ENCODE assay signal across 8 cellular contexts in the genomic region with DNA sequence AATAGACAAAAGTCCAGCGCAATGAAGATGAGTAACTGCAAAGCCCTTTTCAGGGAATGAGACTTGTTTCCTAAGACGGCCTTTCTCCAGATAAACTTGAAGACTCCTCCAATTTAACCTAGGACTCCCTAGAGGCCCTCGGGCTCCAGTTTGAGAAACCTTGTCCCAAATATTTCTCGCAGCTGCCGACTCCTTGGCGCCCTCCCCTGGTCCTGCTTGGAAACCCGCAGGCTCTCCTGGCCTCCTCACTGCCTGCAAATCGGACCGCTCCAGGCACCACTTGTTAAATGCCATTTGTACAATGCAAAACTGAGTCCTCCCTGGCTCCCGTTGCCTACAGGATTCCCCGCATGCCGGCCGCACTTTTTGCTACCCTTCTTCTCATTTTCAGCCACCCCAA. TPM values are rescaled to one million over a fixed set of nuclear protein-coding genes. Genes with fewer than 3 reads are reported as not detected.
DNase-seq lines count a peak whose midpoint lies in the region; ATAC-seq and TF ChIP-seq lines count a peak whose summit lies in the region.

No MANE protein-coding gene starts in this region.

- TF ChIP-seq CTCF in DND-41 (IDR thresholded peaks at IDR 0.05; ENCODE audit: borderline replicate concordance, extremely low read depth, low read length, poor library complexity, severe bottlenecking) (peak; percentile 63), testis (IDR thresholded peaks at IDR 0.05) (peak in 2 of 3 experiments; percentile 56 to 71)

- H3K36me3 Mint-ChIP-seq in T-helper 2 cell treated with Interferon-gamma antibody and Interleukin-4, amounts not matched to agents 5 μg/mL and 100 μg/mL, for 36 hours (ENCODE audit: low read depth) = peaks cover 14% of the 10 kb centered on the region

- TF ChIP-seq POLR2A in testis (IDR thresholded peaks at IDR 0.05) = no peak

- no peak overlapping the region for H3K9ac ChIP-seq in DND-41 (ENCODE audit: low read depth, low read length)

- no peak overlapping the region for H3K27ac Mint-ChIP-seq in T-helper 2 cell treated with Interferon-gamma antibody and Interleukin-4, amounts not matched to agents 5 μg/mL and 100 μg/mL, for 36 hours

- H3K27me3 Mint-ChIP-seq in T-helper 2 cell treated with Interferon-gamma antibody and Interleukin-4, amounts not matched to agents 5 μg/mL and 100 μg/mL, for 36 hours (ENCODE audit: low read depth) = no peaks in the 10 kb centered on the region

- H3K27me3 ChIP-seq in DND-41 (ENCODE audit: insufficient read depth, low read length, poor library complexity) (no peaks in the 10 kb centered on the region), testis (no peaks in the 10 kb centered on the region)

- H3K4me3 Mint-ChIP-seq in T-helper 2 cell treated with Interferon-gamma antibody and Interleukin-4, amounts not matched to agents 5 μg/mL and 100 μg/mL, for 36 hours = no peak overlapping the region

- WGBS in testis, 2 donors = 13 to 19% methylated on average over 13 of the region's 13 CpGs

- peak; percentile 71; the same call in 2 of the 3 replicates for ATAC-seq in DND-41 (ENCODE audit: insufficient read depth, low read depth)
- peak; percentile 67 for ATAC-seq in left ventricle myocardium superior
- no peak for ATAC-seq in GM19467 (IDR thresholded peaks at IDR 0.05; ENCODE audit: unreplicated experiment)
- ATAC-seq in HG03095 (IDR thresholded peaks at IDR 0.05; ENCODE audit: unreplicated experiment) = no peak
- no peak for ATAC-seq in HG03378 (IDR thresholded peaks at IDR 0.05; ENCODE audit: unreplicated experiment)

- intact Hi-C loops in left ventricle myocardium superior (cut with micrococcal nuclease) (no loop called here), testis (cut with DNase I; ENCODE audit: low total_unique reads) (no loop called here)

- H3K4me1 ChIP-seq in DND-41 (ENCODE audit: insufficient read depth, low read length) (no peaks in the 10 kb centered on the region), testis (no peaks in the 10 kb centered on the region)

- no peak overlapping the region for H3K27ac ChIP-seq in DND-41 (ENCODE audit: low read length)
- no peak overlapping the region for H3K27ac ChIP-seq in testis

- no peak overlapping the region for H3K4me2 ChIP-seq in DND-41 (ENCODE audit: insufficient read depth, low read length)

- H3K4me3 ChIP-seq in DND-41 (ENCODE audit: low read depth in 1 of 2, low read length in 2 of 2) = no peak overlapping the region
- H3K4me3 ChIP-seq in testis = no peak overlapping the region

- no peak overlapping the region for H2AFZ ChIP-seq in DND-41 (ENCODE audit: low read depth, low read length)

- H3K36me3 ChIP-seq in DND-41 (ENCODE audit: insufficient read depth, low read length) (no peaks in the 10 kb centered on the region), testis (ENCODE audit: low read depth, missing control alignments) (no peaks in the 10 kb centered on the region)

- H3K79me2 ChIP-seq in DND-41 (ENCODE audit: insufficient read depth, low read length) = no peaks in the 10 kb centered on the region

- H3K4me1 Mint-ChIP-seq in T-helper 2 cell treated with Interferon-gamma antibody and Interleukin-4, amounts not matched to agents 5 μg/mL and 100 μg/mL, for 36 hours (ENCODE audit: low read depth) = peaks cover 12% of the 10 kb centered on the region

- no peaks in the 10 kb centered on the region for H4K20me1 ChIP-seq in DND-41 (ENCODE audit: insufficient read depth, low read length)

- H3K9me3 Mint-ChIP-seq in T-helper 2 cell treated with Interferon-gamma antibody and Interleukin-4, amounts not matched to agents 5 μg/mL and 100 μg/mL, for 36 hours = peaks cover 21% of the 10 kb centered on the region

- H3K9me3 ChIP-seq in DND-41 (ENCODE audit: insufficient read depth, low read length, severe bottlenecking) = no peaks in the 10 kb centered on the region
- no peaks in the 10 kb centered on the region for H3K9me3 ChIP-seq in testis

- peak; percentile 53 for DNase-seq in DND-41
- peak; percentile 82 for DNase-seq in HuH-7 (ENCODE audit: low spot score)
- peak; percentile 25 for DNase-seq in T-helper 2 cell treated with Interferon-gamma antibody and Interleukin-4, amounts not matched to agents 5 μg/mL and 100 μg/mL, for 36 hours (ENCODE audit: low spot score)
- peak; percentile 71 for DNase-seq in left ventricle myocardium superior
- peak; percentile 88 for DNase-seq in testis

RNA-seq across cellular contexts. Expression of a gene that starts 36.8 kb away (rescaled TPM):
- total RNA-seq in left ventricle myocardium superior (not detected), testis (1 to 10 TPM; 4.0 to 4.7 TPM)
- 1.8 TPM for polyA plus RNA-seq in testis (ENCODE audit: insufficient read depth, low read depth, low replicate concordance)

RNA-seq across cellular contexts. Expression of a gene that starts 54.1 kb away (rescaled TPM):
- 3.6 TPM for total RNA-seq in left ventricle myocardium superior
- 10 to 100 TPM; 13.8 to 16.2 TPM for total RNA-seq in testis
- 10.3 TPM for polyA plus RNA-seq in testis (ENCODE audit: insufficient read depth, low read depth, low replicate concordance)

Comparison
In these comparisons a context has a peak if more than half of its experiments do, and no peak if none do; other contexts are left out.
1. ATAC-seq: peak in DND-41 (single experiment) and left ventricle myocardium superior (single experiment); none in GM19467 (single experiment), HG03095 (single experiment) and HG03378 (single experiment).
2. DNase-seq: peak in every context shown above with its lines; median percentile 88 in testis; 82 in HuH-7; 71 in left ventricle myocardium superior; 53 in DND-41; 25 in T-helper 2 cell treated with Interferon-gamma antibody and Interleukin-4, amounts not matched to agents 5 μg/mL and 100 μg/mL, for 36 hours.